ENCODE assay signal across 3 cellular contexts in the genomic region with DNA sequence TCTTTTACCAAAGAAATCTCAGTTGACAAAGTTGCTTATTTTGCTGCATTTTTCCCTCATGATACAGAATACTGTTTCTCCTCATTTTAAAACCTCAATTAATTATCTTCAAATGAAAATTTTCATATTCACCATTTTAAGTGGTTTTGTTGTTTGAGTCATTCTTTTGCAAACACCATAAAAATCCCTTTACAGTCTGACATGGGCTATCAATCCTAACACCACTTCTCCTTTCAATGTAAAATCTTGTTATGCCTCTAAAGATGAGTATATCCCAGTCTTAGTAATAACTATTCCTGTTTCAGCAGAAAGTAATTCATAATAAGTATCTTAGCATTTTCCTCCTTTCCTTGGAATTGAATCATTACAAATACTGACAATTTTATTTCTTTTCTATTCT.
TF ChIP-seq lines count a peak whose summit lies in the region.

No MANE protein-coding gene starts in this region.

TF ChIP-seq in SK-N-SH, 30 proteins besides CTCF, POLR2A, EP300 and RAD21 (continued from another document):
- TF ChIP-seq, protein P1, sequence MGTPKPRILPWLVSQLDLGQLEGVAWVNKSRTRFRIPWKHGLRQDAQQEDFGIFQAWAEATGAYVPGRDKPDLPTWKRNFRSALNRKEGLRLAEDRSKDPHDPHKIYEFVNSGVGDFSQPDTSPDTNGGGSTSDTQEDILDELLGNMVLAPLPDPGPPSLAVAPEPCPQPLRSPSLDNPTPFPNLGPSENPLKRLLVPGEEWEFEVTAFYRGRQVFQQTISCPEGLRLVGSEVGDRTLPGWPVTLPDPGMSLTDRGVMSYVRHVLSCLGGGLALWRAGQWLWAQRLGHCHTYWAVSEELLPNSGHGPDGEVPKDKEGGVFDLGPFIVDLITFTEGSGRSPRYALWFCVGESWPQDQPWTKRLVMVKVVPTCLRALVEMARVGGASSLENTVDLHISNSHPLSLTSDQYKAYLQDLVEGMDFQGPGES (IDR thresholded peaks at IDR 0.05; ENCODE audit: low read depth, low read length): no peak
- TF ChIP-seq PBX3 (IDR thresholded peaks at IDR 0.05): peak; percentile 26; the same call in 1 of the 2 replicates
TF ChIP-seq in SK-N-SH: peak in this region for 1.

TF ChIP-seq in SK-N-SH treated with all-trans-retinoic acid at 6 μM for 48 hours, 23 proteins besides CTCF, POLR2A, EP300 and RAD21:
- TF ChIP-seq, protein P2, sequence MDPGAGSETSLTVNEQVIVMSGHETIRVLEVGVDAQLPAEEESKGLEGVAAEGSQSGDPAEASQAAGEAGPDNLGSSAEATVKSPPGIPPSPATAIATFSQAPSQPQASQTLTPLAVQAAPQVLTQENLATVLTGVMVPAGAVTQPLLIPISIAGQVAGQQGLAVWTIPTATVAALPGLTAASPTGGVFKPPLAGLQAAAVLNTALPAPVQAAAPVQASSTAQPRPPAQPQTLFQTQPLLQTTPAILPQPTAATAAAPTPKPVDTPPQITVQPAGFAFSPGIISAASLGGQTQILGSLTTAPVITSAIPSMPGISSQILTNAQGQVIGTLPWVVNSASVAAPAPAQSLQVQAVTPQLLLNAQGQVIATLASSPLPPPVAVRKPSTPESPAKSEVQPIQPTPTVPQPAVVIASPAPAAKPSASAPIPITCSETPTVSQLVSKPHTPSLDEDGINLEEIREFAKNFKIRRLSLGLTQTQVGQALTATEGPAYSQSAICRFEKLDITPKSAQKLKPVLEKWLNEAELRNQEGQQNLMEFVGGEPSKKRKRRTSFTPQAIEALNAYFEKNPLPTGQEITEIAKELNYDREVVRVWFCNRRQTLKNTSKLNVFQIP (CRISPR knock-in tag; IDR thresholded peaks at IDR 0.05; ENCODE audit: borderline replicate concordance, low read depth): no peak
- TF ChIP-seq ARNTL (CRISPR knock-in tag; IDR thresholded peaks at IDR 0.05; ENCODE audit: borderline replicate concordance, low read depth): no peak
- TF ChIP-seq, protein P3, sequence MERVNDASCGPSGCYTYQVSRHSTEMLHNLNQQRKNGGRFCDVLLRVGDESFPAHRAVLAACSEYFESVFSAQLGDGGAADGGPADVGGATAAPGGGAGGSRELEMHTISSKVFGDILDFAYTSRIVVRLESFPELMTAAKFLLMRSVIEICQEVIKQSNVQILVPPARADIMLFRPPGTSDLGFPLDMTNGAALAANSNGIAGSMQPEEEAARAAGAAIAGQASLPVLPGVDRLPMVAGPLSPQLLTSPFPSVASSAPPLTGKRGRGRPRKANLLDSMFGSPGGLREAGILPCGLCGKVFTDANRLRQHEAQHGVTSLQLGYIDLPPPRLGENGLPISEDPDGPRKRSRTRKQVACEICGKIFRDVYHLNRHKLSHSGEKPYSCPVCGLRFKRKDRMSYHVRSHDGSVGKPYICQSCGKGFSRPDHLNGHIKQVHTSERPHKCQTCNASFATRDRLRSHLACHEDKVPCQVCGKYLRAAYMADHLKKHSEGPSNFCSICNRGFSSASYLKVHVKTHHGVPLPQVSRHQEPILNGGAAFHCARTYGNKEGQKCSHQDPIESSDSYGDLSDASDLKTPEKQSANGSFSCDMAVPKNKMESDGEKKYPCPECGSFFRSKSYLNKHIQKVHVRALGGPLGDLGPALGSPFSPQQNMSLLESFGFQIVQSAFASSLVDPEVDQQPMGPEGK (CRISPR knock-in tag; IDR thresholded peaks at IDR 0.05; ENCODE audit: borderline replicate concordance): no peak
- TF ChIP-seq RARB (CRISPR knock-in tag; IDR thresholded peaks at IDR 0.05): no peak
- TF ChIP-seq, protein P4, sequence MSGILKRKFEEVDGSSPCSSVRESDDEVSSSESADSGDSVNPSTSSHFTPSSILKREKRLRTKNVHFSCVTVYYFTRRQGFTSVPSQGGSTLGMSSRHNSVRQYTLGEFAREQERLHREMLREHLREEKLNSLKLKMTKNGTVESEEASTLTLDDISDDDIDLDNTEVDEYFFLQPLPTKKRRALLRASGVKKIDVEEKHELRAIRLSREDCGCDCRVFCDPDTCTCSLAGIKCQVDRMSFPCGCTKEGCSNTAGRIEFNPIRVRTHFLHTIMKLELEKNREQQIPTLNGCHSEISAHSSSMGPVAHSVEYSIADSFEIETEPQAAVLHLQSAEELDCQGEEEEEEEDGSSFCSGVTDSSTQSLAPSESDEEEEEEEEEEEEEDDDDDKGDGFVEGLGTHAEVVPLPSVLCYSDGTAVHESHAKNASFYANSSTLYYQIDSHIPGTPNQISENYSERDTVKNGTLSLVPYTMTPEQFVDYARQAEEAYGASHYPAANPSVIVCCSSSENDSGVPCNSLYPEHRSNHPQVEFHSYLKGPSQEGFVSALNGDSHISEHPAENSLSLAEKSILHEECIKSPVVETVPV (CRISPR knock-in tag; IDR thresholded peaks at IDR 0.05): no peak
- no peak for TF ChIP-seq PPARA (CRISPR knock-in tag; IDR thresholded peaks at IDR 0.05; ENCODE audit: borderline replicate concordance)
- TF ChIP-seq BACH2 (CRISPR knock-in tag; IDR thresholded peaks at IDR 0.05; ENCODE audit: borderline replicate concordance): no peak
- no peak for TF ChIP-seq ZNF70 (CRISPR knock-in tag; IDR thresholded peaks at IDR 0.05)
- no peak for TF ChIP-seq ZNF565 (CRISPR knock-in tag; conservative IDR thresholded peaks at IDR 0.05; ENCODE audit: low read depth)

TF ChIP-seq in GM12878, 131 proteins besides CTCF, POLR2A, EP300 and RAD21 (continued from another document and continues in another):
- TF ChIP-seq RELB (IDR thresholded peaks at IDR 0.05; ENCODE audit: low read depth) (0 out of 2 replicates have a peak, but pooled peaks have one; percentile 13), ZNF217 (IDR thresholded peaks at IDR 0.05) (0 out of 2 replicates have a peak, but pooled peaks have one; percentile 48), E2F4 (IDR thresholded peaks at IDR 0.05; ENCODE audit: low read depth, low read length) (no peak), DPF2 (IDR thresholded peaks at IDR 0.05) (peak; percentile 28; the same call in 1 of the 2 replicates), YY1 (IDR thresholded peaks at IDR 0.05; ENCODE audit: low read depth, low read length) (no peak), BCL11A (IDR thresholded peaks at IDR 0.05; ENCODE audit: low read depth, low read length) (peak; percentile 46; the same call in 1 of the 2 replicates), IKZF1 (conservative IDR thresholded peaks at IDR 0.05) (0 out of 2 replicates have a peak, but pooled peaks have one; percentile 22), IKZF2 (IDR thresholded peaks at IDR 0.05) (peak; percentile 51 to 58), LARP7 (IDR thresholded peaks at IDR 0.05) (no peak), SP1 (IDR thresholded peaks at IDR 0.05; ENCODE audit: low read depth, low read length) (no peak), CUX1 (IDR thresholded peaks at IDR 0.05; ENCODE audit: insufficient replicate concordance, low read depth, low read length) (no peak), NBN (IDR thresholded peaks at IDR 0.05) (0 out of 2 replicates have a peak, but pooled peaks have one; percentile 23), NR2C2 (IDR thresholded peaks at IDR 0.05; ENCODE audit: borderline replicate concordance, control insufficient read depth, insufficient read length, low read depth) (no peak), MTA2 (IDR thresholded peaks at IDR 0.05; ENCODE audit: low read depth) (peak; percentile 83), BHLHE40 (IDR thresholded peaks at IDR 0.05; ENCODE audit: borderline replicate concordance in 1 of 2, low read depth in 2 of 2, low read length in 1 of 2) (0 out of 4 replicates have a peak, but pooled peaks of 1 of the 2 experiments have one; percentile 10), ATF7 (IDR thresholded peaks at IDR 0.05; ENCODE audit: low read depth) (peak; percentile 20; the same call in 1 of the 2 replicates), FOXM1 (IDR thresholded peaks at IDR 0.05; ENCODE audit: low read depth, low read length) (no peak), TCF12 (IDR thresholded peaks at IDR 0.05; ENCODE audit: low read depth, low read length) (no peak), BMI1 (IDR thresholded peaks at IDR 0.05; ENCODE audit: borderline replicate concordance) (0 out of 2 replicates have a peak, but pooled peaks have one; percentile 39), SPI1 (IDR thresholded peaks at IDR 0.05; ENCODE audit: borderline replicate concordance, insufficient read depth, low read depth, low read length) (peak; percentile 50; the same call in 1 of the 2 replicates), MEF2B (IDR thresholded peaks at IDR 0.05; ENCODE audit: partially characterized antibody, poor library complexity, severe bottlenecking) (no peak), POLR2AphosphoS5 (IDR thresholded peaks at IDR 0.05; ENCODE audit: low read length) (no peak), BRCA1 (IDR thresholded peaks at IDR 0.05; ENCODE audit: low read depth, low read length) (no peak)
- TF ChIP-seq, protein P5, sequence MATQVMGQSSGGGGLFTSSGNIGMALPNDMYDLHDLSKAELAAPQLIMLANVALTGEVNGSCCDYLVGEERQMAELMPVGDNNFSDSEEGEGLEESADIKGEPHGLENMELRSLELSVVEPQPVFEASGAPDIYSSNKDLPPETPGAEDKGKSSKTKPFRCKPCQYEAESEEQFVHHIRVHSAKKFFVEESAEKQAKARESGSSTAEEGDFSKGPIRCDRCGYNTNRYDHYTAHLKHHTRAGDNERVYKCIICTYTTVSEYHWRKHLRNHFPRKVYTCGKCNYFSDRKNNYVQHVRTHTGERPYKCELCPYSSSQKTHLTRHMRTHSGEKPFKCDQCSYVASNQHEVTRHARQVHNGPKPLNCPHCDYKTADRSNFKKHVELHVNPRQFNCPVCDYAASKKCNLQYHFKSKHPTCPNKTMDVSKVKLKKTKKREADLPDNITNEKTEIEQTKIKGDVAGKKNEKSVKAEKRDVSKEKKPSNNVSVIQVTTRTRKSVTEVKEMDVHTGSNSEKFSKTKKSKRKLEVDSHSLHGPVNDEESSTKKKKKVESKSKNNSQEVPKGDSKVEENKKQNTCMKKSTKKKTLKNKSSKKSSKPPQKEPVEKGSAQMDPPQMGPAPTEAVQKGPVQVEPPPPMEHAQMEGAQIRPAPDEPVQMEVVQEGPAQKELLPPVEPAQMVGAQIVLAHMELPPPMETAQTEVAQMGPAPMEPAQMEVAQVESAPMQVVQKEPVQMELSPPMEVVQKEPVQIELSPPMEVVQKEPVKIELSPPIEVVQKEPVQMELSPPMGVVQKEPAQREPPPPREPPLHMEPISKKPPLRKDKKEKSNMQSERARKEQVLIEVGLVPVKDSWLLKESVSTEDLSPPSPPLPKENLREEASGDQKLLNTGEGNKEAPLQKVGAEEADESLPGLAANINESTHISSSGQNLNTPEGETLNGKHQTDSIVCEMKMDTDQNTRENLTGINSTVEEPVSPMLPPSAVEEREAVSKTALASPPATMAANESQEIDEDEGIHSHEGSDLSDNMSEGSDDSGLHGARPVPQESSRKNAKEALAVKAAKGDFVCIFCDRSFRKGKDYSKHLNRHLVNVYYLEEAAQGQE (IDR thresholded peaks at IDR 0.05; ENCODE audit: low read depth, low read length): no peak
- TF ChIP-seq, protein P6, sequence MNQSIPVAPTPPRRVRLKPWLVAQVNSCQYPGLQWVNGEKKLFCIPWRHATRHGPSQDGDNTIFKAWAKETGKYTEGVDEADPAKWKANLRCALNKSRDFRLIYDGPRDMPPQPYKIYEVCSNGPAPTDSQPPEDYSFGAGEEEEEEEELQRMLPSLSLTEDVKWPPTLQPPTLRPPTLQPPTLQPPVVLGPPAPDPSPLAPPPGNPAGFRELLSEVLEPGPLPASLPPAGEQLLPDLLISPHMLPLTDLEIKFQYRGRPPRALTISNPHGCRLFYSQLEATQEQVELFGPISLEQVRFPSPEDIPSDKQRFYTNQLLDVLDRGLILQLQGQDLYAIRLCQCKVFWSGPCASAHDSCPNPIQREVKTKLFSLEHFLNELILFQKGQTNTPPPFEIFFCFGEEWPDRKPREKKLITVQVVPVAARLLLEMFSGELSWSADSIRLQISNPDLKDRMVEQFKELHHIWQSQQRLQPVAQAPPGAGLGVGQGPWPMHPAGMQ (IDR thresholded peaks at IDR 0.05; ENCODE audit: borderline replicate concordance): no peak
